Comparison of ENCODE assay signal across 2 cellular contexts in the genomic region with DNA sequence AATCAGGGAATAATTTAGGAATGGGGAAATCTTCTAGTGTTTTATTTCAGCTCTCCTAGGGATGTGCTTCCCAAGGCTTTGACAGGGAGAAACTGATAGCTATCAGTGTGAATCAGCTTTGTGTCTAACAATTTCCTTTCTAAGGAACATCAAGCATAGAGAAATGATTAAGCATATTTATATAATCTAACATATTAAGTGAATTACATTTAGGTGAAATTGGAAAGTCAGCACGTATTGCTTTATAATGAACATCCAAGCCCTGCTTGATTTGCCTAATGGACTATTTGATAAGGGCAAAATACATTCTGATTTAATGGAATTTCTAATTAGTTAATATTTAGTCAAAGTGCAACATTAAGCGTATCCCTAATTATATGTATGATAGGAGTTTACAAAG.
TF ChIP-seq lines count a peak whose summit lies in the region.

No MANE protein-coding gene starts in this region.

TF ChIP-seq in IMR-90, 13 proteins besides CTCF, POLR2A, EP300 and RAD21:
- no peak for TF ChIP-seq CHD1 (IDR thresholded peaks at IDR 0.05; ENCODE audit: low read depth, low read length)
- TF ChIP-seq, protein P1, sequence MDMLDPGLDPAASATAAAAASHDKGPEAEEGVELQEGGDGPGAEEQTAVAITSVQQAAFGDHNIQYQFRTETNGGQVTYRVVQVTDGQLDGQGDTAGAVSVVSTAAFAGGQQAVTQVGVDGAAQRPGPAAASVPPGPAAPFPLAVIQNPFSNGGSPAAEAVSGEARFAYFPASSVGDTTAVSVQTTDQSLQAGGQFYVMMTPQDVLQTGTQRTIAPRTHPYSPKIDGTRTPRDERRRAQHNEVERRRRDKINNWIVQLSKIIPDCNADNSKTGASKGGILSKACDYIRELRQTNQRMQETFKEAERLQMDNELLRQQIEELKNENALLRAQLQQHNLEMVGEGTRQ (IDR thresholded peaks at IDR 0.05; ENCODE audit: low read depth, low read length), result no peak
- no peak for TF ChIP-seq SMC3 (IDR thresholded peaks at IDR 0.05; ENCODE audit: low read depth, low read length)
- no peak for TF ChIP-seq MXI1 (IDR thresholded peaks at IDR 0.05; ENCODE audit: borderline replicate concordance, low read depth, low read length)
- no peak for TF ChIP-seq FOS (IDR thresholded peaks at IDR 0.05; ENCODE audit: low read depth, low read length)
- no peak for TF ChIP-seq CEBPB (IDR thresholded peaks at IDR 0.05; ENCODE audit: low read depth, low read length)
- no peak for TF ChIP-seq MAZ (IDR thresholded peaks at IDR 0.05; ENCODE audit: borderline replicate concordance, low read depth, low read length)
- no peak for TF ChIP-seq RFX5 (IDR thresholded peaks at IDR 0.05; ENCODE audit: low read depth, low read length)
- TF ChIP-seq BHLHE40 (IDR thresholded peaks at IDR 0.05; ENCODE audit: low read depth, low read length), result no peak
- TF ChIP-seq, protein P2, sequence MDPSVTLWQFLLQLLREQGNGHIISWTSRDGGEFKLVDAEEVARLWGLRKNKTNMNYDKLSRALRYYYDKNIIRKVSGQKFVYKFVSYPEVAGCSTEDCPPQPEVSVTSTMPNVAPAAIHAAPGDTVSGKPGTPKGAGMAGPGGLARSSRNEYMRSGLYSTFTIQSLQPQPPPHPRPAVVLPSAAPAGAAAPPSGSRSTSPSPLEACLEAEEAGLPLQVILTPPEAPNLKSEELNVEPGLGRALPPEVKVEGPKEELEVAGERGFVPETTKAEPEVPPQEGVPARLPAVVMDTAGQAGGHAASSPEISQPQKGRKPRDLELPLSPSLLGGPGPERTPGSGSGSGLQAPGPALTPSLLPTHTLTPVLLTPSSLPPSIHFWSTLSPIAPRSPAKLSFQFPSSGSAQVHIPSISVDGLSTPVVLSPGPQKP (IDR thresholded peaks at IDR 0.05; ENCODE audit: borderline replicate concordance, low read depth, low read length), result no peak
- no peak for TF ChIP-seq RCOR1 (IDR thresholded peaks at IDR 0.05; ENCODE audit: insufficient replicate concordance, low read length)
- TF ChIP-seq NFE2L2 (IDR thresholded peaks at IDR 0.05; ENCODE audit: low read depth, low read length), result no peak
- no peak for TF ChIP-seq MAFK (IDR thresholded peaks at IDR 0.05; ENCODE audit: low read depth, low read length)

TF ChIP-seq in neural cell, 6 proteins besides CTCF, POLR2A, EP300 and RAD21:
- TF ChIP-seq, protein P3, sequence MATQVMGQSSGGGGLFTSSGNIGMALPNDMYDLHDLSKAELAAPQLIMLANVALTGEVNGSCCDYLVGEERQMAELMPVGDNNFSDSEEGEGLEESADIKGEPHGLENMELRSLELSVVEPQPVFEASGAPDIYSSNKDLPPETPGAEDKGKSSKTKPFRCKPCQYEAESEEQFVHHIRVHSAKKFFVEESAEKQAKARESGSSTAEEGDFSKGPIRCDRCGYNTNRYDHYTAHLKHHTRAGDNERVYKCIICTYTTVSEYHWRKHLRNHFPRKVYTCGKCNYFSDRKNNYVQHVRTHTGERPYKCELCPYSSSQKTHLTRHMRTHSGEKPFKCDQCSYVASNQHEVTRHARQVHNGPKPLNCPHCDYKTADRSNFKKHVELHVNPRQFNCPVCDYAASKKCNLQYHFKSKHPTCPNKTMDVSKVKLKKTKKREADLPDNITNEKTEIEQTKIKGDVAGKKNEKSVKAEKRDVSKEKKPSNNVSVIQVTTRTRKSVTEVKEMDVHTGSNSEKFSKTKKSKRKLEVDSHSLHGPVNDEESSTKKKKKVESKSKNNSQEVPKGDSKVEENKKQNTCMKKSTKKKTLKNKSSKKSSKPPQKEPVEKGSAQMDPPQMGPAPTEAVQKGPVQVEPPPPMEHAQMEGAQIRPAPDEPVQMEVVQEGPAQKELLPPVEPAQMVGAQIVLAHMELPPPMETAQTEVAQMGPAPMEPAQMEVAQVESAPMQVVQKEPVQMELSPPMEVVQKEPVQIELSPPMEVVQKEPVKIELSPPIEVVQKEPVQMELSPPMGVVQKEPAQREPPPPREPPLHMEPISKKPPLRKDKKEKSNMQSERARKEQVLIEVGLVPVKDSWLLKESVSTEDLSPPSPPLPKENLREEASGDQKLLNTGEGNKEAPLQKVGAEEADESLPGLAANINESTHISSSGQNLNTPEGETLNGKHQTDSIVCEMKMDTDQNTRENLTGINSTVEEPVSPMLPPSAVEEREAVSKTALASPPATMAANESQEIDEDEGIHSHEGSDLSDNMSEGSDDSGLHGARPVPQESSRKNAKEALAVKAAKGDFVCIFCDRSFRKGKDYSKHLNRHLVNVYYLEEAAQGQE (IDR thresholded peaks at IDR 0.05; ENCODE audit: borderline replicate concordance), result peak; percentile 27
- TF ChIP-seq TAF1 (IDR thresholded peaks at IDR 0.05; ENCODE audit: low read depth), result no peak
- TF ChIP-seq EZH2 (IDR thresholded peaks at IDR 0.05; ENCODE audit: borderline replicate concordance, insufficient read depth, low read length, poor library complexity, severe bottlenecking), result no peak
